Comparison of ENCODE assay signal across 9 cellular contexts in the genomic region with DNA sequence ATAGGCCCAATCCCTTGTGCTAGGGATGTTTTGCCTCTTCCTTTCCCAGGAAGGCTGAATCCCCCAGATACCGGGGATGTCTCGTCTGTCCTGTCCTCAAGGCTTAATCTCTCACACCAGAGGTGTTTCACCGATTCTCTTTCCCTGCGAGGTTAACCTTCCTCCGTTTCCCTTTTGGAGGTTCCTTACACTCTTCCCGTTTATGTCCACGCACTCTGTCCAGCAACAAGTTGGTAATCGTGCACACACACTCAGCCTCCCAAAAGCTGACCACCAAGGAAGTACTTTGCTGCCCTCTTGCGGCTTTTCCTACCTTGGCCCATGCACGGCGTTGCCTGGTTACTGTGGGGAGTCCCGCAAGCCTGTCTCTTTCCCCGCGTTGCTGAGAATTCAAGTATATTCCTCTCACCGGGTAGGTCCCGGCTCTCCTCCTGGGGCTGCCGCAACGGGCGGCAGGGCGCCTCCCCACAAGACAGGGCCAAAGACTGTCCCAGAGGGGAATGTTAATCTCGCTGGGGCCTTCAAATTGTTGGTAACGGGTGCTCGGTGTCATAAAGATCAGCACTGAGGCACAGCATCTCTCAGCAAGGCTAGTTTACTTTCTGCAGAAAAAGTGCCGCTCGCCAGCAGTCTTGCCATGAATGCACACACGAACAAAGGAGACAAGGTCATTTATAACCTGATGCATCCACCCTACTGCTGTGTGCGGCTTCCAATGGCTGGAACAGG. TPM values are rescaled to one million over a fixed set of nuclear protein-coding genes. Genes with fewer than 3 reads are reported as not detected.
DNase-seq lines count a peak whose midpoint lies in the region; ATAC-seq, FAIRE-seq and TF ChIP-seq lines count a peak whose summit lies in the region.
"Had no signal": no experiment of that assay in that cellular context is flagged by ENCODE, and none has a peak within 500 bp of the region (broad histone marks: within the 10 kb centered on the region; RNA-seq: fewer than 3 reads in every experiment).

No MANE protein-coding gene starts in this region.

- H3K9me3 ChIP-seq in left ventricle myocardium inferior (replicated peaks) (no peaks in the 10 kb centered on the region), kidney (ENCODE audit: control insufficient read depth in 1 of 2, low read length in 2 of 2) (no peaks in the 10 kb centered on the region)

- H3K4me1 ChIP-seq in left ventricle myocardium inferior (no peaks in the 10 kb centered on the region), kidney (ENCODE audit: control insufficient read depth in 1 of 2, insufficient read depth in 1 of 2, low read depth in 1 of 2, low read length in 2 of 2) (no peaks in the 10 kb centered on the region)

- in situ Hi-C loops in T47D (cut with HindIII; ENCODE audit: low pct_unique_long_range_greater_than_20kb, low sequenced_read_pairs) = no loop called here

- TF ChIP-seq CTCF in left ventricle myocardium inferior (IDR thresholded peaks at IDR 0.05; ENCODE audit: borderline replicate concordance) = no peak
- no peak for TF ChIP-seq CTCF in kidney (IDR thresholded peaks at IDR 0.05; ENCODE audit: borderline replicate concordance, extremely low read depth, insufficient read depth)

- no peak for ATAC-seq in GM18873 (IDR thresholded peaks at IDR 0.05; ENCODE audit: low FRiP score, unreplicated experiment)
- ATAC-seq in GM21526 (IDR thresholded peaks at IDR 0.05; ENCODE audit: low FRiP score, unreplicated experiment) = no peak

- H3K36me3 ChIP-seq in left ventricle myocardium inferior (no peaks in the 10 kb centered on the region), kidney (ENCODE audit: control insufficient read depth in 1 of 2, insufficient read depth in 2 of 2, low read length in 2 of 2) (no peaks in the 10 kb centered on the region)

- FAIRE-seq in kidney (lab: Jason Lieb, UNC) = no peak

- peak; percentile 57 for DNase-seq in GM03348 (ENCODE audit: low spot score)
- peak; percentile 24 for DNase-seq in NCI-H2029 (lab: John Stamatoyannopoulos, UW)
- peak; percentile 3 to 88 for DNase-seq in T47D (ENCODE audit: low read depth in 1 of 2, low spot score in 1 of 2)
- peak; percentile 23 for DNase-seq in pons (ENCODE audit: low spot score)
- no peak for DNase-seq in left ventricle myocardium inferior
- no peak for DNase-seq in kidney
- DNase-seq: activated naive CD4-positive, alpha-beta T cell treated with anti-CD3 and anti-CD28 coated beads, Interleukin-2, amount 10 ng/mL, durations not matched to agents 7 days and 5 days had no signal

- H3K4me3 ChIP-seq in left ventricle myocardium inferior (no peak overlapping the region), kidney (ENCODE audit: low read length in 2 of 2) (no peak overlapping the region)

- H3K27me3 ChIP-seq in left ventricle myocardium inferior (ENCODE audit: low read depth) = peaks cover 71% of the 10 kb centered on the region

- H3K27ac ChIP-seq in left ventricle myocardium inferior (replicated peaks) (no peak overlapping the region), kidney (ENCODE audit: low read depth in 2 of 2, low read length in 2 of 2) (no peak overlapping the region)

- no peak overlapping the region for H3K9ac ChIP-seq in kidney (ENCODE audit: low read length in 2 of 2)

- intact Hi-C loops in left ventricle myocardium inferior (cut with micrococcal nuclease) = no loop called here
- intact Hi-C loops in kidney (cut with DNase I) = no loop called here

RNA-seq across cellular contexts. Expression of gene CD177, which starts 36.7 kb away (rescaled TPM):
- 0.14 TPM for total RNA-seq in left ventricle myocardium inferior
- total RNA-seq in kidney = 0.66 TPM
- 0.17 TPM for polyA plus RNA-seq in kidney (ENCODE audit: insufficient read depth, low read depth, low replicate concordance)

RNA-seq across cellular contexts. Expression of gene PSG9, which starts 47.4 kb away (rescaled TPM):
- total RNA-seq in left ventricle myocardium inferior (not detected), kidney (not detected)
- polyA plus RNA-seq in kidney (ENCODE audit: insufficient read depth, low read depth, low replicate concordance) = not detected

Comparison
In these comparisons a context has a peak if more than half of its experiments do, and no peak if none do; other contexts are left out.
1. DNase-seq: peak in GM03348 (single experiment), NCI-H2029 (single experiment), T47D (2 of 2) and pons (single experiment); none in left ventricle myocardium inferior (single experiment) and kidney (single experiment).